28 cellular contexts compared by ENCODE assay signal in the genomic region with DNA sequence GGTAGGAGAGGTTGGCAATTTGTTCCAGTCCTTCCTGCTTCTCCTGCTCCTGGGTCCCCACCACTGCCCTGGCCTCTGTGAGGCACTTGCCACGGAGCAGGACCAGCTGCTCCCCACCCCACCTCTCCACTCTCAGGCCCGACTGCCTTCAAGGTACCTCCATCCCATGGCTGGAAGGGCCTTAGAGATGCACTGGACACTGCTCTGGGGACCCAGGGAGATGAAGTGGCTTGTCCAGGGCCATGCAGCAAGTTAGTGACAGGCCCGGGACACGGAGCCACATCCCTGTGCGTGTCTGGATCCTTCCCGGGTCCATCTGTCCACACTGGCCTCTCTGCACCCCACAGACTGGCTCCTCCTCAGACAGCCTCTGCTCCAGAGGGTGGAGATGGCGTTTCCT.
DNase-seq lines count a peak whose midpoint lies in the region; ATAC-seq and TF ChIP-seq lines count a peak whose summit lies in the region.
"Had no signal": no experiment of that assay in that cellular context is flagged by ENCODE, and none has a peak within 500 bp of the region (broad histone marks: within the 10 kb centered on the region; RNA-seq: fewer than 3 reads in every experiment).

No MANE protein-coding gene starts in this region.

- H3K27me3 ChIP-seq in trophoblast cell (ENCODE audit: insufficient read depth, low read length) = no peaks in the 10 kb centered on the region
- H3K27me3 ChIP-seq: BE2C had no signal

- no peak overlapping the region for H2AFZ ChIP-seq in trophoblast cell (ENCODE audit: insufficient read depth, low read length, poor library complexity)

- peak; percentile 9 for DNase-seq in activated T-cell treated with anti-CD3 and anti-CD28 coated beads, Interleukin-2, amount 50 U/mL, for 24 hours
- DNase-seq in activated T-cell treated with anti-CD3 and anti-CD28 coated beads, Interleukin-2, amount 50 U/mL, for 4 hours = no peak
- DNase-seq in islet precursor cell (peak; percentile 50), trophoblast cell (no peak), type B pancreatic cell (ENCODE audit: extremely low spot score, unreplicated experiment) (peak; percentile 40), KG1 (lab: John Stamatoyannopoulos, UW) (no peak), GM10248 (ENCODE audit: extremely low spot score) (no peak)
- DNase-seq in activated CD4-positive, alpha-beta T cell treated with anti-CD3 and anti-CD28 coated beads, Interleukin-2, amount 10 ng/mL, durations not matched to agents 24 days and 14 days = no peak
- DNase-seq: 8988T; ACHN; CD8-positive, alpha-beta memory T cell; DMS 273 treated with DMSO at 0.1 percent for 48 hours; DMS79; EL; GDM1; NCI-H1092; NCI-H1417 treated with DMSO at 0.1 percent for 48 hours; NCI-H1694 treated with DMSO at 0.1 percent for 48 hours; NCI-H2081; NCI-H2171 treated with DMSO at 0.1 percent for 48 hours; NCI-H345; NCI-H510A treated with DMSO at 0.1 percent for 48 hours; NCI-H748 treated with DMSO at 0.1 percent for 48 hours; SJCRH30 had no signal

- H3K18ac ChIP-seq in trophoblast cell (ENCODE audit: low read length) = no peak overlapping the region

- H4K91ac ChIP-seq in trophoblast cell (ENCODE audit: low read depth, low read length) = no peak overlapping the region

- no peak overlapping the region for H3K4ac ChIP-seq in trophoblast cell (ENCODE audit: low read depth, low read length)

- H2AK5ac ChIP-seq in trophoblast cell (ENCODE audit: low read length) = no peak overlapping the region

- no peaks in the 10 kb centered on the region for H3K79me1 ChIP-seq in trophoblast cell (ENCODE audit: low read length)

- CTCF ChIA-PET in GM10248 (lab: Yijun Ruan, JAX) = no interaction called here

- no peaks in the 10 kb centered on the region for H3K4me1 ChIP-seq in trophoblast cell (ENCODE audit: control insufficient read depth in 1 of 2, insufficient read depth in 2 of 2, low read length in 2 of 2)
- H3K4me1 ChIP-seq: BE2C, SJCRH30 had no signal

- no peaks in the 10 kb centered on the region for H3K9me3 Mint-ChIP-seq in activated T-cell treated with anti-CD3 and anti-CD28 coated beads, Interleukin-2, amount 50 U/mL, for 24 hours
- peaks cover under 1% of the 10 kb centered on the region for H3K9me3 Mint-ChIP-seq in activated T-cell treated with anti-CD3 and anti-CD28 coated beads, Interleukin-2, amount 50 U/mL, for 4 hours
- H3K9me3 Mint-ChIP-seq in type B pancreatic cell = peaks cover 5% of the 10 kb centered on the region
- no peaks in the 10 kb centered on the region for H3K9me3 Mint-ChIP-seq in activated CD4-positive, alpha-beta T cell treated with anti-CD3 and anti-CD28 coated beads, Interleukin-2, amount 10 ng/mL, durations not matched to agents 24 days and 14 days

- H2BK12ac ChIP-seq in trophoblast cell (ENCODE audit: low read length) = no peak overlapping the region

- no peak for TF ChIP-seq CTCF in type B pancreatic cell (conservative IDR thresholded peaks at IDR 0.05)
- no peak for TF ChIP-seq CTCF in GM10248 (IDR thresholded peaks at IDR 0.05; ENCODE audit: control extremely low read depth, extremely low read depth, low read depth, missing control alignments)

- POLR2A ChIA-PET in GM10248 (lab: Yijun Ruan, JAX) = no interaction called here

- no peaks in the 10 kb centered on the region for H3K36me3 ChIP-seq in trophoblast cell (ENCODE audit: control insufficient read depth in 1 of 2, insufficient read depth in 2 of 2, low read length in 2 of 2)
- H3K36me3 ChIP-seq: BE2C, SJCRH30 had no signal

- peak overlapping the region; percentile 20 for H3K4me3 ChIP-seq in trophoblast cell (ENCODE audit: low read depth, low read length)
- H3K4me3 ChIP-seq: SJCRH30 had no signal

- H3K27ac ChIP-seq in trophoblast cell (ENCODE audit: low read depth, low read length) = no peak overlapping the region
- H3K27ac ChIP-seq: HL-60, SJCRH30 had no signal

- H4K12ac ChIP-seq in trophoblast cell (ENCODE audit: low read depth, low read length) = no peak overlapping the region

- H3K14ac ChIP-seq in trophoblast cell (ENCODE audit: low read length) = no peak overlapping the region

- intact Hi-C loops in activated CD4-positive, alpha-beta T cell treated with anti-CD3 and anti-CD28 coated beads, Interleukin-2, amount 10 ng/mL, durations not matched to agents 24 days and 14 days (cut with micrococcal nuclease) = no loop called here

- H3K4me3 Mint-ChIP-seq in activated T-cell treated with anti-CD3 and anti-CD28 coated beads, Interleukin-2, amount 50 U/mL, for 24 hours = no peak overlapping the region
- H3K4me3 Mint-ChIP-seq in activated T-cell treated with anti-CD3 and anti-CD28 coated beads, Interleukin-2, amount 50 U/mL, for 4 hours = no peak overlapping the region
- H3K4me3 Mint-ChIP-seq in type B pancreatic cell = no peak overlapping the region
- no peak overlapping the region for H3K4me3 Mint-ChIP-seq in activated CD4-positive, alpha-beta T cell treated with anti-CD3 and anti-CD28 coated beads, Interleukin-2, amount 10 ng/mL, durations not matched to agents 24 days and 14 days
- H3K4me3 Mint-ChIP-seq: CD14-positive monocyte; CD8-positive, alpha-beta memory T cell; IgD-negative memory B cell had no signal

- H4K8ac ChIP-seq in trophoblast cell (ENCODE audit: low read depth, low read length) = no peak overlapping the region

- H3K27me3 Mint-ChIP-seq in activated T-cell treated with anti-CD3 and anti-CD28 coated beads, Interleukin-2, amount 50 U/mL, for 24 hours = peaks cover 6% of the 10 kb centered on the region
- peaks cover 5% of the 10 kb centered on the region for H3K27me3 Mint-ChIP-seq in activated T-cell treated with anti-CD3 and anti-CD28 coated beads, Interleukin-2, amount 50 U/mL, for 4 hours (ENCODE audit: low read depth)
- H3K27me3 Mint-ChIP-seq in type B pancreatic cell = peaks cover 48% of the 10 kb centered on the region
- no peaks in the 10 kb centered on the region for H3K27me3 Mint-ChIP-seq in activated CD4-positive, alpha-beta T cell treated with anti-CD3 and anti-CD28 coated beads, Interleukin-2, amount 10 ng/mL, durations not matched to agents 24 days and 14 days
- H3K27me3 Mint-ChIP-seq: IgD-negative memory B cell had no signal

- H3K4me1 Mint-ChIP-seq in activated T-cell treated with anti-CD3 and anti-CD28 coated beads, Interleukin-2, amount 50 U/mL, for 24 hours (ENCODE audit: low read depth) = no peaks in the 10 kb centered on the region
- H3K4me1 Mint-ChIP-seq in activated T-cell treated with anti-CD3 and anti-CD28 coated beads, Interleukin-2, amount 50 U/mL, for 4 hours (ENCODE audit: low read depth) = no peaks in the 10 kb centered on the region
- H3K4me1 Mint-ChIP-seq in type B pancreatic cell (ENCODE audit: unreplicated experiment) = peaks cover 10% of the 10 kb centered on the region
- H3K4me1 Mint-ChIP-seq in activated CD4-positive, alpha-beta T cell treated with anti-CD3 and anti-CD28 coated beads, Interleukin-2, amount 10 ng/mL, durations not matched to agents 24 days and 14 days = no peaks in the 10 kb centered on the region
- H3K4me1 Mint-ChIP-seq: CD14-positive monocyte; CD8-positive, alpha-beta memory T cell had no signal

- no peak overlapping the region for H3K9ac ChIP-seq in trophoblast cell (ENCODE audit: low read length)

- H3K9me3 ChIP-seq in trophoblast cell (ENCODE audit: insufficient read depth, low read depth, low read length) = peaks cover 7% of the 10 kb centered on the region
- H3K9me3 ChIP-seq: BE2C, SJCRH30 had no signal

- H3K4me2 ChIP-seq in trophoblast cell (ENCODE audit: low read length) = no peak overlapping the region

- no peak overlapping the region for H2BK5ac ChIP-seq in trophoblast cell (ENCODE audit: low read depth, low read length, poor library complexity)

- ATAC-seq in activated T-cell treated with anti-CD3 and anti-CD28 coated beads, Interleukin-2, amount 50 U/mL, for 4 hours = no peak

- no peak overlapping the region for H2BK120ac ChIP-seq in trophoblast cell (ENCODE audit: insufficient read depth, low read length, poor library complexity)

- WGBS in trophoblast cell (ENCODE audit: extremely low coverage, insufficient coverage, insufficient read length) = no CpG with 5 or more reads among the region's 7 CpGs

- no peak overlapping the region for H3K23ac ChIP-seq in trophoblast cell (ENCODE audit: low read length)

- H3K36me3 Mint-ChIP-seq in activated T-cell treated with anti-CD3 and anti-CD28 coated beads, Interleukin-2, amount 50 U/mL, for 24 hours (ENCODE audit: low read depth) = no peaks in the 10 kb centered on the region
- H3K36me3 Mint-ChIP-seq in activated T-cell treated with anti-CD3 and anti-CD28 coated beads, Interleukin-2, amount 50 U/mL, for 4 hours (ENCODE audit: insufficient read depth) = no peaks in the 10 kb centered on the region
- H3K36me3 Mint-ChIP-seq in type B pancreatic cell = no peaks in the 10 kb centered on the region
- H3K36me3 Mint-ChIP-seq in activated CD4-positive, alpha-beta T cell treated with anti-CD3 and anti-CD28 coated beads, Interleukin-2, amount 10 ng/mL, durations not matched to agents 24 days and 14 days (ENCODE audit: low read depth) = no peaks in the 10 kb centered on the region
- H3K36me3 Mint-ChIP-seq: CD14-positive monocyte; CD8-positive, alpha-beta memory T cell; IgD-negative memory B cell had no signal

- no peaks in the 10 kb centered on the region for H3K79me2 ChIP-seq in trophoblast cell (ENCODE audit: control insufficient read depth, insufficient read depth, low read length, poor library complexity)

- no peak overlapping the region for H3K27ac Mint-ChIP-seq in activated T-cell treated with anti-CD3 and anti-CD28 coated beads, Interleukin-2, amount 50 U/mL, for 24 hours
- H3K27ac Mint-ChIP-seq in type B pancreatic cell = no peak overlapping the region
- H3K27ac Mint-ChIP-seq in activated CD4-positive, alpha-beta T cell treated with anti-CD3 and anti-CD28 coated beads, Interleukin-2, amount 10 ng/mL, durations not matched to agents 24 days and 14 days = no peak overlapping the region
- H3K27ac Mint-ChIP-seq: CD14-positive monocyte, IgD-negative memory B cell had no signal

Comparison
In these comparisons a context has a peak if more than half of its experiments do, and no peak if none do; other contexts are left out.
1. DNase-seq: peak in activated T-cell treated with anti-CD3 and anti-CD28 coated beads, Interleukin-2, amount 50 U/mL, for 24 hours (single experiment), islet precursor cell (single experiment) and type B pancreatic cell (single experiment); none in activated T-cell treated with anti-CD3 and anti-CD28 coated beads, Interleukin-2, amount 50 U/mL, for 4 hours (single experiment), trophoblast cell (0 of 2), KG1 (single experiment), GM10248 (single experiment) and activated CD4-positive, alpha-beta T cell treated with anti-CD3 and anti-CD28 coated beads, Interleukin-2, amount 10 ng/mL, durations not matched to agents 24 days and 14 days (single experiment).